19 cellular contexts compared by ENCODE assay signal in the genomic region with DNA sequence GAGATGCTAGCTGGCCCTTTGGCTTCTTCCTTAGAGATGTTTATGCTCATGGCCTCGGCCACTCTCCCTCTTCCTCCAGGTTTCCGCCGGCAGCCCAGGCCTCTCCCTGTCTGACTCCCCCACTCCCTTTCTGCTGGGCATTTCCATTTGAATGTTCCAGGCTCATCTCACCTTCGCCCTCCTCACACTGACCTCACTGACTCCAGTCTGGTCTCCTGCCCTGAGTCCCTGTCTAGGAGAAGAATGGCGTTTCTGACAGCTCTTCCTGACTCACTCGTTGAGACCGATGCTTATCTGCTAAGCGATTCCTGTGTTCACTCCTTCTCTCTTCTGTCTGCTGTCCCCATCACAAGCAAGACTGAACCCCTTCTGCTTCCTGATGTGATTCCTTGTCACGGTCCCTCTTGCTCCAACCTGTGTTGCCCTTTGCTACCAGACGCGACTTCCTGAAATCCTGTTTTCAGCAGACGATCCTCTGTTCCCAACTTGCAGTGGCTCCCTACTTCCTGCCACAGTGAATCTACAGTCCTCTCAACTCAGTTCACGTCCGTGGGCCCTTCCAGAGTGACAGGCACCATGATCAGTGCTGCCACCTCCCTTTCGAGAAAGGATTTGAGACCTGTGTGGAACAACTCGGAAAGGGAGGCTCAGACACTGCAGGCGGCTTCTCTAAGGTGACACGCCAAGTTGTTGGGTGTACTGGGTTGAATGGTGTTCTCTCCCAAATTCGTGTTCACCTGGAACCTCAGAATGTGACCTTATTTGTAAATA.
DNase-seq lines count a peak whose midpoint lies in the region; ATAC-seq and TF ChIP-seq lines count a peak whose summit lies in the region.
"Had no signal": no experiment of that assay in that cellular context is flagged by ENCODE, and none has a peak within 500 bp of the region (broad histone marks: within the 10 kb centered on the region; RNA-seq: fewer than 3 reads in every experiment).

No MANE protein-coding gene starts in this region.

- H3K4me1 ChIP-seq in CD4-positive, CD25-positive, alpha-beta regulatory T cell (ENCODE audit: control insufficient read depth, insufficient read depth, low read length, poor library complexity, severe bottlenecking): no peaks in the 10 kb centered on the region
- H3K4me1 ChIP-seq in GM23338 (ENCODE audit: insufficient read depth): peaks cover 19% of the 10 kb centered on the region
- no peaks in the 10 kb centered on the region for H3K4me1 ChIP-seq in effector memory CD4-positive, alpha-beta T cell (ENCODE audit: control insufficient read depth, insufficient read depth, low read length, poor library complexity, severe bottlenecking)

- TF ChIP-seq CTCF in GM23338 (conservative IDR thresholded peaks at IDR 0.05; ENCODE audit: low read depth in 2 of 2) (peak; percentile 6 to 34; a peak in 1 of 4 replicates), mesothelial cell of epicardium (IDR thresholded peaks at IDR 0.05; ENCODE audit: unreplicated experiment) (no peak)

- no peaks in the 10 kb centered on the region for H3F3A ChIP-seq in GM23338 (replicated peaks; ENCODE audit: low read depth)

- H3K36me3 Mint-ChIP-seq in CD4-positive, CD25-positive, alpha-beta regulatory T cell: peaks cover 26% of the 10 kb centered on the region
- no peaks in the 10 kb centered on the region for H3K36me3 Mint-ChIP-seq in GM23338 (ENCODE audit: low read depth)
- H3K36me3 Mint-ChIP-seq in activated T-helper 1 cell treated with anti-CD3 and anti-CD28 coated beads, Interleukin-12 subunit alpha, Interleukin-12 subunit beta, Interleukin-2, Interleukin-4 antibody, amounts not matched to agents 30 ng/mL and 10 ng/mL and 1 ng/mL, durations not matched to agents 14 hours and 24 hours and 36 hours (ENCODE audit: low read depth): peaks cover 30% of the 10 kb centered on the region
- H3K36me3 Mint-ChIP-seq in mesothelial cell of epicardium: no peaks in the 10 kb centered on the region
- peaks cover 19% of the 10 kb centered on the region for H3K36me3 Mint-ChIP-seq in T-cell

- H3K27ac Mint-ChIP-seq in CD4-positive, CD25-positive, alpha-beta regulatory T cell: peak overlapping the region in 2 of 3 donors; percentile 66 to 81
- peak overlapping the region; percentile 2; the same call in 1 of the 2 replicates for H3K27ac Mint-ChIP-seq in GM23338
- peak overlapping the region; percentile 2 for H3K27ac Mint-ChIP-seq in activated T-helper 1 cell treated with anti-CD3 and anti-CD28 coated beads, Interleukin-12 subunit alpha, Interleukin-12 subunit beta, Interleukin-2, Interleukin-4 antibody, amounts not matched to agents 30 ng/mL and 10 ng/mL and 1 ng/mL, durations not matched to agents 14 hours and 24 hours and 36 hours
- peak overlapping the region; percentile 50 for H3K27ac Mint-ChIP-seq in mesothelial cell of epicardium
- peak overlapping the region in 1 of 2 donors; percentile 19 for H3K27ac Mint-ChIP-seq in T-cell
- H3K27ac Mint-ChIP-seq: activated B cell treated with CpG ODN at 0.5 μM for 24 hours had no signal

- H3K9me3 ChIP-seq in CD4-positive, CD25-positive, alpha-beta regulatory T cell (ENCODE audit: control insufficient read depth in 2 of 2, low read length in 2 of 2): no peaks in the 10 kb centered on the region
- no peaks in the 10 kb centered on the region for H3K9me3 ChIP-seq in effector memory CD4-positive, alpha-beta T cell (ENCODE audit: control insufficient read depth, low read length)
- H3K9me3 ChIP-seq: thyroid gland had no signal

- peaks cover 16 to 62% (median 28%) of the 10 kb centered on the region in 4 donors for H3K4me1 Mint-ChIP-seq in CD4-positive, CD25-positive, alpha-beta regulatory T cell
- H3K4me1 Mint-ChIP-seq in GM23338 (peaks cover 29% of the 10 kb centered on the region), mesothelial cell of epicardium (peaks cover 25% of the 10 kb centered on the region), T-cell (peaks cover 38 to 56% (median 46%) of the 10 kb centered on the region in 3 donors)
- peaks cover 49% of the 10 kb centered on the region for H3K4me1 Mint-ChIP-seq in activated T-helper 1 cell treated with anti-CD3 and anti-CD28 coated beads, Interleukin-12 subunit alpha, Interleukin-12 subunit beta, Interleukin-2, Interleukin-4 antibody, amounts not matched to agents 30 ng/mL and 10 ng/mL and 1 ng/mL, durations not matched to agents 14 hours and 24 hours and 36 hours (ENCODE audit: low read depth)

- H3K4me2 ChIP-seq in GM23338: 0 out of 2 replicates have a peak overlapping the region, but pooled peaks have one; percentile 20
- H3K4me2 ChIP-seq: KMS-11 had no signal

- H3K27me3 Mint-ChIP-seq in CD4-positive, CD25-positive, alpha-beta regulatory T cell: no peaks in the 10 kb centered on the region
- H3K27me3 Mint-ChIP-seq in GM23338 (ENCODE audit: insufficient read depth, low read depth, poor library complexity): peaks cover 8% of the 10 kb centered on the region
- no peaks in the 10 kb centered on the region for H3K27me3 Mint-ChIP-seq in activated T-helper 1 cell treated with anti-CD3 and anti-CD28 coated beads, Interleukin-12 subunit alpha, Interleukin-12 subunit beta, Interleukin-2, Interleukin-4 antibody, amounts not matched to agents 30 ng/mL and 10 ng/mL and 1 ng/mL, durations not matched to agents 14 hours and 24 hours and 36 hours (ENCODE audit: insufficient read depth)
- H3K27me3 Mint-ChIP-seq in mesothelial cell of epicardium (ENCODE audit: low read depth): no peaks in the 10 kb centered on the region
- H3K27me3 Mint-ChIP-seq in T-cell: no peaks in the 10 kb centered on the region
- H3K27me3 Mint-ChIP-seq: activated B cell treated with CpG ODN at 0.5 μM for 24 hours had no signal

- no peaks in the 10 kb centered on the region for H3K27me3 ChIP-seq in CD4-positive, CD25-positive, alpha-beta regulatory T cell (ENCODE audit: control insufficient read depth, insufficient read depth, low read length)
- H3K27me3 ChIP-seq in GM23338 (ENCODE audit: insufficient read depth): no peaks in the 10 kb centered on the region
- no peaks in the 10 kb centered on the region for H3K27me3 ChIP-seq in effector memory CD4-positive, alpha-beta T cell (replicated peaks; ENCODE audit: control insufficient read depth, insufficient read depth, low read length, poor library complexity, severe bottlenecking)
- H3K27me3 ChIP-seq: thyroid gland had no signal

- no peak overlapping the region for H2AFZ ChIP-seq in GM23338

- peaks cover 8% of the 10 kb centered on the region for H3K36me3 ChIP-seq in CD4-positive, CD25-positive, alpha-beta regulatory T cell (ENCODE audit: control insufficient read depth, insufficient read depth, low read length)
- no peaks in the 10 kb centered on the region for H3K36me3 ChIP-seq in GM23338 (ENCODE audit: insufficient read depth)
- H3K36me3 ChIP-seq in effector memory CD4-positive, alpha-beta T cell (ENCODE audit: control insufficient read depth, insufficient read depth, low read length): no peaks in the 10 kb centered on the region
- H3K36me3 ChIP-seq: thyroid gland had no signal

- no peak overlapping the region for H3K4me3 Mint-ChIP-seq in CD4-positive, CD25-positive, alpha-beta regulatory T cell
- H3K4me3 Mint-ChIP-seq in GM23338 (no peak overlapping the region; the same call in 2 of the 3 replicates), mesothelial cell of epicardium (no peak overlapping the region), T-cell (no peak overlapping the region)
- H3K4me3 Mint-ChIP-seq in activated T-helper 1 cell treated with anti-CD3 and anti-CD28 coated beads, Interleukin-12 subunit alpha, Interleukin-12 subunit beta, Interleukin-2, Interleukin-4 antibody, amounts not matched to agents 30 ng/mL and 10 ng/mL and 1 ng/mL, durations not matched to agents 14 hours and 24 hours and 36 hours: no peak overlapping the region
- H3K4me3 Mint-ChIP-seq: activated B cell treated with CpG ODN at 0.5 μM for 24 hours had no signal

- intact Hi-C loops in activated T-helper 1 cell treated with anti-CD3 and anti-CD28 coated beads, Interleukin-12 subunit alpha, Interleukin-12 subunit beta, Interleukin-2, Interleukin-4 antibody, amounts not matched to agents 30 ng/mL and 10 ng/mL and 1 ng/mL, durations not matched to agents 14 hours and 24 hours and 36 hours (cut with micrococcal nuclease): no loop called here

- POLR2A ChIA-PET in T-cell (lab: Charles Lee): interaction anchor here in 1 of 2 donors (0.5 kb wide), 1 partner anchor 68 kb away, joined by 8 read pairs; no protein-coding TSS in a partner anchor

- no peak overlapping the region for H3K4me3 ChIP-seq in CD4-positive, CD25-positive, alpha-beta regulatory T cell (ENCODE audit: low read depth, low read length)
- no peak overlapping the region for H3K4me3 ChIP-seq in GM23338
- H3K4me3 ChIP-seq in effector memory CD4-positive, alpha-beta T cell (ENCODE audit: insufficient read depth, low read depth, low read length, poor library complexity, severe bottlenecking): no peak overlapping the region
- H3K4me3 ChIP-seq: coronary artery, thyroid gland had no signal

- ATAC-seq in CD4-positive, CD25-positive, alpha-beta regulatory T cell (ENCODE audit: low read depth in 2 of 2): peak in 1 of 2 donors; percentile 14
- ATAC-seq in GM23338 (peak; percentile 85), T-cell (replicated peaks in 1 of 4) (no peak), esophagus mucosa (no peak)

- no peak overlapping the region for H3K27ac ChIP-seq in CD4-positive, CD25-positive, alpha-beta regulatory T cell (ENCODE audit: insufficient read depth, low read length, poor library complexity, severe bottlenecking)
- peak overlapping the region; percentile 55; the same call in 1 of the 2 replicates for H3K27ac ChIP-seq in GM23338 (ENCODE audit: low read depth)
- H3K27ac ChIP-seq in effector memory CD4-positive, alpha-beta T cell (ENCODE audit: insufficient read depth, low read length, poor library complexity, severe bottlenecking): no peak overlapping the region
- H3K27ac ChIP-seq: C4-2B, coronary artery, KMS-11, thyroid gland had no signal

- H3K79me2 ChIP-seq in GM23338 (replicated peaks; ENCODE audit: insufficient read depth): peaks cover 32% of the 10 kb centered on the region

- CTCF ChIA-PET in T-cell (lab: Charles Lee): interaction anchor here in 1 of 2 donors (0.6 kb wide), 1 partner anchor 380 kb away, joined by 3 read pairs; no protein-coding TSS in a partner anchor

- DNase-seq in CD4-positive, CD25-positive, alpha-beta regulatory T cell: no peak
- DNase-seq in GM23338 (ENCODE audit: low spot score): no peak
- no peak for DNase-seq in activated T-helper 1 cell treated with anti-CD3 and anti-CD28 coated beads, Interleukin-12 subunit alpha, Interleukin-12 subunit beta, Interleukin-2, Interleukin-4 antibody, amounts not matched to agents 30 ng/mL and 10 ng/mL and 1 ng/mL, durations not matched to agents 14 hours and 24 hours and 36 hours (ENCODE audit: low spot score)
- DNase-seq in mesothelial cell of epicardium (ENCODE audit: low spot score in 2 of 2, unreplicated experiment in 2 of 2): no peak
- no peak for DNase-seq in T-cell
- DNase-seq in effector memory CD4-positive, alpha-beta T cell: no peak
- DNase-seq: activated B cell treated with CpG ODN at 0.5 μM for 24 hours; activated gamma-delta T cell; erythroblast; NCI-H2171 treated with DMSO at 0.1 percent for 48 hours; nucleus accumbens; RPMI8226; stimulated activated CD4-positive, alpha-beta T cell treated with anti-CD3 and anti-CD28 coated beads, Interleukin-4, amount 100 ng/mL, for 24 hours; stimulated activated CD8-positive, alpha-beta memory T cell treated with anti-CD3 and anti-CD28 coated beads, Interleukin-4, amount 100 ng/mL, for 48 hours; thyroid gland had no signal

- H4K20me1 ChIP-seq in GM23338 (replicated peaks; ENCODE audit: insufficient read depth): peaks cover 6% of the 10 kb centered on the region

- H3K9me3 Mint-ChIP-seq in CD4-positive, CD25-positive, alpha-beta regulatory T cell: no peaks in the 10 kb centered on the region
- H3K9me3 Mint-ChIP-seq in GM23338 (no peaks in the 10 kb centered on the region), mesothelial cell of epicardium (no peaks in the 10 kb centered on the region), T-cell (no peaks in the 10 kb centered on the region)
- no peaks in the 10 kb centered on the region for H3K9me3 Mint-ChIP-seq in activated T-helper 1 cell treated with anti-CD3 and anti-CD28 coated beads, Interleukin-12 subunit alpha, Interleukin-12 subunit beta, Interleukin-2, Interleukin-4 antibody, amounts not matched to agents 30 ng/mL and 10 ng/mL and 1 ng/mL, durations not matched to agents 14 hours and 24 hours and 36 hours
- H3K9me3 Mint-ChIP-seq: activated B cell treated with CpG ODN at 0.5 μM for 24 hours had no signal

- no peaks in the 10 kb centered on the region for H3K9me2 ChIP-seq in GM23338 (ENCODE audit: insufficient read depth)
